In the genomic region with DNA sequence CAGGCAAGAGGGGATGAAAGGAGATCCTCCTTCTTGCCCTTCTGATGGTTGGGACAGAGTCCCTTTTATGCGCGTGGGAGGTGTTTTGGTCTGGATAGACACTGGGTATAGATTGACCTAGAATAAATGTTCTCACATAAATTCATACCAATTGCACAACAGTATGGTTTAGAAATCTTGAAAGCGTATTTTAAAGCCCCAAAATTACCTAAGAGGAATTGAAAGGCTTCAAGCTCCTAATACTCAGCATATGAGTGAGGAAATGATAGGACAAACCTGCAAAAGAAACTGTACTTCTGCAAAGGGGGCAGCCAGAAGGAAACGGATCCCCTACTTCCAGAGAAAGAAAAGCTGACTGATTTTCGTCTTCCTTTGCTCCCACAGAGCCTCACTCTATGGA, we compare ENCODE assay signal across 9 cellular contexts. TPM values are rescaled to one million over a fixed set of nuclear protein-coding genes. Genes with fewer than 3 reads are reported as not detected.
DNase-seq lines count a peak whose midpoint lies in the region; ATAC-seq and TF ChIP-seq lines count a peak whose summit lies in the region.
"Had no signal": no experiment of that assay in that cellular context is flagged by ENCODE, and none has a peak within 500 bp of the region (broad histone marks: within the 10 kb centered on the region; RNA-seq: fewer than 3 reads in every experiment).

No MANE protein-coding gene starts in this region.

- H3K9me1 ChIP-seq in IMR-90 (ENCODE audit: insufficient read depth, low read length) = no peaks in the 10 kb centered on the region

- intact Hi-C loops in IMR-90 (cut with micrococcal nuclease) = loop anchor here (2.0 to 10.0 kb wide), 4 partner anchors 70 to 797 kb away; partner anchors contain the start of gene ZCCHC2
- intact Hi-C loops in activated T-helper 2 cell treated with anti-CD3 and anti-CD28 coated beads, Interferon-gamma antibody, Interleukin-2, Interleukin-4, amounts not matched to agents 10 μg/mL and 5 μg/mL and 100 μg/mL, durations not matched to agents 14 hours and 24 hours and 36 hours (cut with micrococcal nuclease) = loop anchor here (2.0 kb wide), 1 partner anchor 117 kb away; no protein-coding TSS in a partner anchor
- intact Hi-C loops in natural killer cell (cut with micrococcal nuclease) = no loop called here

- POLR2A ChIA-PET in IMR-90 (lab: Charles Lee; ENCODE audit: unreplicated experiment) = no interaction called here

- H3K23ac ChIP-seq in IMR-90 (ENCODE audit: low read depth, low read length) = no peak overlapping the region

- peaks cover 0 to 4% of the 10 kb centered on the region in 2 experiments; a peak in 1 of 4 replicates for H3K79me1 ChIP-seq in IMR-90 (ENCODE audit: low read depth in 1 of 2, low read length in 2 of 2)

- H3K4me3 ChIP-seq in ACC112 (ENCODE audit: low read depth, low read length) = 0 out of 2 replicates have a peak overlapping the region, but pooled peaks have one; percentile 13
- H3K4me3 ChIP-seq in IMR-90 (ENCODE audit: insufficient read depth, low read depth, low read length) = no peak overlapping the region
- H3K4me3 ChIP-seq: left lung had no signal

- H3K4me3 Mint-ChIP-seq in activated T-helper 2 cell treated with anti-CD3 and anti-CD28 coated beads, Interferon-gamma antibody, Interleukin-2, Interleukin-4, amounts not matched to agents 10 μg/mL and 5 μg/mL and 100 μg/mL, durations not matched to agents 14 hours and 24 hours and 36 hours (ENCODE audit: low read depth) = peak overlapping the region; percentile 9
- H3K4me3 Mint-ChIP-seq in natural killer cell = peak overlapping the region; percentile 52

- H2BK20ac ChIP-seq in IMR-90 (ENCODE audit: low read depth, low read length) = no peak overlapping the region

- H3K36me3 ChIP-seq in ACC112 (ENCODE audit: insufficient read depth, low read length) = no peaks in the 10 kb centered on the region
- H3K36me3 ChIP-seq in IMR-90 (ENCODE audit: control insufficient read depth, insufficient read depth, low read length) = no peaks in the 10 kb centered on the region
- H3K36me3 ChIP-seq: left lung had no signal

- DNase-seq in IMR-90 = no peak
- DNase-seq in activated T-helper 2 cell treated with anti-CD3 and anti-CD28 coated beads, Interferon-gamma antibody, Interleukin-2, Interleukin-4, amounts not matched to agents 10 μg/mL and 5 μg/mL and 100 μg/mL, durations not matched to agents 14 hours and 24 hours and 36 hours (ENCODE audit: low spot score) = no peak
- no peak for DNase-seq in natural killer cell
- DNase-seq in NCI-H510A treated with DMSO at 0.1 percent for 48 hours (lab: John Stamatoyannopoulos, UW) = no peak
- DNase-seq in NCI-H2081 treated with DMSO at 0.1 percent for 48 hours (lab: John Stamatoyannopoulos, UW) = no peak
- no peak for DNase-seq in stimulated activated CD4-positive, alpha-beta T cell treated with anti-CD3 and anti-CD28 coated beads, Interleukin-2, amount 100 ng/mL, for 24 hours
- no peak for DNase-seq in iPS-NIHi11 (ENCODE audit: low spot score)
- DNase-seq: left lung had no signal

- H3K27me3 ChIP-seq in ACC112 (ENCODE audit: insufficient read depth, low read length) = peaks cover 17% of the 10 kb centered on the region
- peaks cover 16% of the 10 kb centered on the region for H3K27me3 ChIP-seq in IMR-90 (ENCODE audit: control insufficient read depth, insufficient read depth, low read length)

- H3K27ac ChIP-seq in ACC112 (ENCODE audit: low read depth, low read length) = no peak overlapping the region
- no peak overlapping the region for H3K27ac ChIP-seq in IMR-90 (ENCODE audit: insufficient read depth, low read length)

- H3K27me3 Mint-ChIP-seq in activated T-helper 2 cell treated with anti-CD3 and anti-CD28 coated beads, Interferon-gamma antibody, Interleukin-2, Interleukin-4, amounts not matched to agents 10 μg/mL and 5 μg/mL and 100 μg/mL, durations not matched to agents 14 hours and 24 hours and 36 hours (ENCODE audit: low read depth) = no peaks in the 10 kb centered on the region
- no peaks in the 10 kb centered on the region for H3K27me3 Mint-ChIP-seq in natural killer cell (ENCODE audit: low read depth in 2 of 2)

- TF ChIP-seq RAD21 in IMR-90 (IDR thresholded peaks at IDR 0.05; ENCODE audit: low read length) = no peak

- H3K56ac ChIP-seq in IMR-90 (ENCODE audit: extremely low read depth, insufficient read depth, low read length) = no peak overlapping the region

- TF ChIP-seq POLR2A in IMR-90 (IDR thresholded peaks at IDR 0.05; ENCODE audit: low read depth, low read length) = no peak

- H3K4me1 Mint-ChIP-seq in activated T-helper 2 cell treated with anti-CD3 and anti-CD28 coated beads, Interferon-gamma antibody, Interleukin-2, Interleukin-4, amounts not matched to agents 10 μg/mL and 5 μg/mL and 100 μg/mL, durations not matched to agents 14 hours and 24 hours and 36 hours (ENCODE audit: low read depth) = peaks cover 17% of the 10 kb centered on the region
- peaks cover 33 to 36% of the 10 kb centered on the region in 2 donors for H3K4me1 Mint-ChIP-seq in natural killer cell

- H2AK5ac ChIP-seq in IMR-90 (ENCODE audit: low read depth, low read length) = no peak overlapping the region

- H2AFZ ChIP-seq in ACC112 (ENCODE audit: low read length, unreplicated experiment) (no peak overlapping the region), IMR-90 (replicated peaks; ENCODE audit: low read length, poor library complexity) (no peak overlapping the region)

- H4K91ac ChIP-seq in IMR-90 (ENCODE audit: insufficient read depth, low read depth, low read length) = no peak overlapping the region

- H3K36me3 Mint-ChIP-seq in activated T-helper 2 cell treated with anti-CD3 and anti-CD28 coated beads, Interferon-gamma antibody, Interleukin-2, Interleukin-4, amounts not matched to agents 10 μg/mL and 5 μg/mL and 100 μg/mL, durations not matched to agents 14 hours and 24 hours and 36 hours (ENCODE audit: low read depth) = peaks cover 19% of the 10 kb centered on the region
- H3K36me3 Mint-ChIP-seq in natural killer cell = no peaks in the 10 kb centered on the region

- no peaks in the 10 kb centered on the region for H3K9me3 Mint-ChIP-seq in activated T-helper 2 cell treated with anti-CD3 and anti-CD28 coated beads, Interferon-gamma antibody, Interleukin-2, Interleukin-4, amounts not matched to agents 10 μg/mL and 5 μg/mL and 100 μg/mL, durations not matched to agents 14 hours and 24 hours and 36 hours
- no peaks in the 10 kb centered on the region for H3K9me3 Mint-ChIP-seq in natural killer cell

- H3K18ac ChIP-seq in IMR-90 (ENCODE audit: low read depth, low read length) = no peak overlapping the region

- H2BK120ac ChIP-seq in IMR-90 (ENCODE audit: low read depth, low read length) = no peak overlapping the region

- H4K8ac ChIP-seq in IMR-90 (ENCODE audit: low read depth in 2 of 2, low read length in 2 of 2) = no peak overlapping the region

- BruUV-seq in IMR-90 (replicated peaks; lab: Mats Ljungman, UMichigan) = no TSS peak

- H3K79me2 ChIP-seq in ACC112 (ENCODE audit: control insufficient read depth, insufficient read depth, low read length, unreplicated experiment) = no peaks in the 10 kb centered on the region

- no peak overlapping the region for H4K5ac ChIP-seq in IMR-90 (ENCODE audit: low read depth, low read length)

- no peak overlapping the region for H3K4me2 ChIP-seq in IMR-90 (ENCODE audit: low read depth, low read length)

- peak overlapping the region; percentile 34 for H3K27ac Mint-ChIP-seq in activated T-helper 2 cell treated with anti-CD3 and anti-CD28 coated beads, Interferon-gamma antibody, Interleukin-2, Interleukin-4, amounts not matched to agents 10 μg/mL and 5 μg/mL and 100 μg/mL, durations not matched to agents 14 hours and 24 hours and 36 hours
- peak overlapping the region in 1 of 2 donors; percentile 18 for H3K27ac Mint-ChIP-seq in natural killer cell

- CTCF ChIA-PET in IMR-90 (lab: Yijun Ruan, JAX) = interaction anchor here (0.6 to 2.9 kb wide), 3 partner anchors 10 to 190 kb away, joined by 3 to 20 read pairs (median 3); no protein-coding TSS in a partner anchor

- ATAC-seq in IMR-90 (ENCODE audit: low read depth) = no peak
- no peak for ATAC-seq in natural killer cell

- no peaks in the 10 kb centered on the region for H3K9me3 ChIP-seq in IMR-90 (ENCODE audit: control insufficient read depth, insufficient read depth, low read length)
- H3K9me3 ChIP-seq: left lung had no signal

- H2AK9ac ChIP-seq in IMR-90 (replicated peaks; ENCODE audit: low read depth, low read length, poor library complexity) = no peak overlapping the region

- no peak overlapping the region for H3K14ac ChIP-seq in IMR-90 (replicated peaks; ENCODE audit: low read depth, low read length)

- TF ChIP-seq CTCF in IMR-90 (conservative IDR thresholded peaks at IDR 0.05; ENCODE audit: low read depth, low read length) (no peak), natural killer cell (IDR thresholded peaks at IDR 0.05) (no peak)

- no peak overlapping the region for H3K4ac ChIP-seq in IMR-90 (ENCODE audit: low read depth, low read length)

- H4K20me1 ChIP-seq in IMR-90 (ENCODE audit: insufficient read depth, low read length) = no peaks in the 10 kb centered on the region

- no peak overlapping the region for H2BK5ac ChIP-seq in IMR-90 (ENCODE audit: low read depth, low read length, poor library complexity, severe bottlenecking)

- WGBS in IMR-90 (ENCODE audit: extremely low coverage in 2 of 2, insufficient read length in 1 of 2), 2 experiments = no CpG with 5 or more reads among the region's 5 CpGs

- H3K4me1 ChIP-seq in ACC112 (ENCODE audit: control insufficient read depth, insufficient read depth, low read length, unreplicated experiment) = peaks cover 18% of the 10 kb centered on the region
- H3K4me1 ChIP-seq in IMR-90 (ENCODE audit: control insufficient read depth, insufficient read depth, low read length) = peaks cover 10% of the 10 kb centered on the region

- no peak overlapping the region for H2BK15ac ChIP-seq in IMR-90 (ENCODE audit: low read depth, low read length)

- dilution Hi-C loops in IMR-90 (cut with HindIII; ENCODE audit: low sequenced_read_pairs, unreplicated experiment) = no loop called here

- in situ Hi-C loops in IMR-90 (cut with MboI; ENCODE audit: low sequenced_read_pairs) = loop anchor here (5.0 kb wide), 1 partner anchor 305 kb away; no protein-coding TSS in a partner anchor

- no peak overlapping the region for H3K9ac ChIP-seq in IMR-90 (ENCODE audit: low read depth, low read length)

RNA-seq across cellular contexts. Expression of gene BCL2, which starts 2.7 kb away (rescaled TPM):
- total RNA-seq in IMR-90 (2012; rRNA removed) (0.54 and 0.56 TPM in 2 replicates), natural killer cell (10 to 100 TPM; 28.2 to 64.2 (median 33.4) TPM)
- polyA plus RNA-seq in IMR-90 (2012; rRNA removed) = 0.24 and 0.33 TPM in 2 replicates
- polyA plus RNA-seq in IMR-90 (2012; cell fraction: cytosol; rRNA removed) = 0.14 and 0.19 TPM in 2 replicates
- 0.11 and 0.15 TPM in 2 replicates for polyA plus RNA-seq in IMR-90 (2012; cell fraction: nucleus; rRNA removed; ENCODE audit: low replicate concordance)
- 76.1 and 79.0 TPM in 2 replicates for total RNA-seq in activated T-helper 2 cell treated with anti-CD3 and anti-CD28 coated beads, Interferon-gamma antibody, Interleukin-2, Interleukin-4, amounts not matched to agents 10 μg/mL and 5 μg/mL and 100 μg/mL, durations not matched to agents 14 hours and 24 hours and 36 hours

RNA-seq across cellular contexts. Expression of gene KDSR, which starts 44.8 kb away (rescaled TPM):
- total RNA-seq in IMR-90 (2012; rRNA removed) (21.5 and 23.3 TPM in 2 replicates), natural killer cell (10 to 100 TPM; 11.1 to 15.1 (median 11.6) TPM)
- polyA plus RNA-seq in IMR-90 (2012; rRNA removed) = 19.3 and 21.9 TPM in 2 replicates
- polyA plus RNA-seq in IMR-90 (2012; cell fraction: cytosol; rRNA removed) = 13.9 and 41.4 TPM in 2 replicates
- 8.6 and 22.4 TPM in 2 replicates for polyA plus RNA-seq in IMR-90 (2012; cell fraction: nucleus; rRNA removed; ENCODE audit: low replicate concordance)
- 73.3 and 76.1 TPM in 2 replicates for total RNA-seq in activated T-helper 2 cell treated with anti-CD3 and anti-CD28 coated beads, Interferon-gamma antibody, Interleukin-2, Interleukin-4, amounts not matched to agents 10 μg/mL and 5 μg/mL and 100 μg/mL, durations not matched to agents 14 hours and 24 hours and 36 hours

Comparison
In these comparisons a context has a peak if more than half of its experiments do, and no peak if none do; other contexts are left out.
1. RNA of gene BCL2, which starts 2.7 kb away (total RNA-seq): 76.1 to 79.0 TPM in activated T-helper 2 cell treated with anti-CD3 and anti-CD28 coated beads, Interferon-gamma antibody, Interleukin-2, Interleukin-4, amounts not matched to agents 10 μg/mL and 5 μg/mL and 100 μg/mL, durations not matched to agents 14 hours and 24 hours and 36 hours and 28.2 to 64.2 TPM in natural killer cell; 0.54 to 0.56 TPM in IMR-90; every median in the first group is over 10 times any median in the second.